8 cellular contexts compared by ENCODE assay signal in genomic region chr3:146269271-146269670, GRCh38.
"Had no signal": no experiment of that assay in that cellular context is flagged by ENCODE, and none has a peak within 500 bp of the region (broad histone marks: within the 10 kb centered on the region; RNA-seq: fewer than 3 reads in every experiment).

No MANE protein-coding gene starts in this region.

- H3K4me3 ChIP-seq: GM23338, K562 had no signal

- DNase-seq: H9, HFFc6, KG1 had no signal

- H2AFZ ChIP-seq: GM23338 had no signal

- ATAC-seq: GM23338, HCT116, HepG2, K562 had no signal

- H3K27ac ChIP-seq: HL-60 had no signal

- H3K4me2 ChIP-seq: GM23338 had no signal
